20 cellular contexts compared by ENCODE assay signal in the genomic region with DNA sequence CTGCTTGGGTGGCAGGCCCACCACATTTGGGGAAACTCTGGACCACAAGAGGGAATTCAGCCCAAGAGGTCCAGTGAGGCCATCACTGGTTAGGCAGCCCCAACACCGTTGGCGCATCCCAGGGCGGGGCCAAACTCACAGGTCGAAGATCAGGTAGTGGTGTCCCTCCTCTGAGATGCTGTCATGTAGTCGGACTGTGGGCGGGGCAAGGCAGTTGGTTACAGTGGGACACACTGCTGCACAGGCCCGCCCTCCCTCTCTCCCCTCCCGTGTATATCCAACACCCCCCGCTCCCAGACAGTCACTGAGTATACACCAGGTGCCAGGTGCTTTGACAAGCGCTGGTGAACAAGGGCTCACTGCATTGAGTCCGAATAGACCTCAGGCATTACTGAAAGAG. TPM values are rescaled to one million over a fixed set of nuclear protein-coding genes. Genes with fewer than 3 reads are reported as not detected.
"Had no signal": no experiment of that assay in that cellular context is flagged by ENCODE, and none has a peak within 500 bp of the region (broad histone marks: within the 10 kb centered on the region; RNA-seq: fewer than 3 reads in every experiment).

No MANE protein-coding gene starts in this region.

- H3K36me3 ChIP-seq: neutrophil, ovary, right atrium auricular region, uterus had no signal

- H3K27me3 ChIP-seq: foreskin keratinocyte, neutrophil, ovary, right atrium auricular region, uterus had no signal

- H3K4me2 ChIP-seq: smooth muscle cell had no signal

- ATAC-seq: foreskin keratinocyte; left cardiac atrium; naive thymus-derived CD8-positive, alpha-beta T cell had no signal

- H3K4me1 ChIP-seq: foreskin keratinocyte, uterus had no signal

- H3K27ac Mint-ChIP-seq: dendritic cell treated with granulocyte-macrophage colony-stimulating factor and Interleukin-4, amounts not matched to agents 40 ng/mL and 50 ng/mL, for 4 days; immature natural killer cell; naive thymus-derived CD8-positive, alpha-beta T cell had no signal

- H3K27ac ChIP-seq: foreskin keratinocyte, neutrophil, ovary, right atrium auricular region, uterus had no signal

- H3K9me3 Mint-ChIP-seq: dendritic cell treated with granulocyte-macrophage colony-stimulating factor and Interleukin-4, amounts not matched to agents 40 ng/mL and 50 ng/mL, for 4 days; immature natural killer cell; naive thymus-derived CD8-positive, alpha-beta T cell had no signal

- H3K4me3 Mint-ChIP-seq: dendritic cell treated with granulocyte-macrophage colony-stimulating factor and Interleukin-4, amounts not matched to agents 40 ng/mL and 50 ng/mL, for 4 days; immature natural killer cell; naive thymus-derived CD8-positive, alpha-beta T cell had no signal

- H3K4me3 ChIP-seq: ovary, right atrium auricular region, smooth muscle cell, uterus had no signal

- H3K36me3 Mint-ChIP-seq: immature natural killer cell had no signal

- H3K4me1 Mint-ChIP-seq: immature natural killer cell had no signal

- H3K9me3 ChIP-seq: neutrophil, ovary, right atrium auricular region, uterus had no signal

- DNase-seq: erythroblast; foreskin keratinocyte; immature natural killer cell; kidney; left cardiac atrium; mammary epithelial cell; naive thymus-derived CD8-positive, alpha-beta T cell; ovary; stimulated activated CD4-positive, alpha-beta T cell treated with anti-CD3 and anti-CD28 coated beads, Interleukin-2, amount 100 ng/mL, for 48 hours; stimulated activated naive CD4-positive, alpha-beta T cell treated with Interleukin-2 at 50 U/mL for 16 hours; trophoblast cell; uterus had no signal

RNA-seq across cellular contexts. Expression of gene CAMK2A, which starts 32.1 kb away (rescaled TPM):
- total RNA-seq: endothelial cell of umbilical vein; mesenteric fat pad; naive thymus-derived CD8-positive, alpha-beta T cell had no signal
- polyA plus RNA-seq: endothelial cell of umbilical vein; foreskin keratinocyte; immature natural killer cell; liver; naive thymus-derived CD8-positive, alpha-beta T cell had no signal

RNA-seq across cellular contexts. Expression of gene ARSI, which starts 45.3 kb away (rescaled TPM):
- total RNA-seq: naive thymus-derived CD8-positive, alpha-beta T cell had no signal
- polyA plus RNA-seq: immature natural killer cell; naive thymus-derived CD8-positive, alpha-beta T cell; neural cell had no signal
